ENCODE assay signal across 26 cellular contexts in genomic region chr4:184234155-184234554, GRCh38. TPM values are rescaled to one million over a fixed set of nuclear protein-coding genes. Genes with fewer than 3 reads are reported as not detected.
"Had no signal": no experiment of that assay in that cellular context is flagged by ENCODE, and none has a peak within 500 bp of the region (broad histone marks: within the 10 kb centered on the region; RNA-seq: fewer than 3 reads in every experiment).

No MANE protein-coding gene starts in this region.

- H3K9me3 Mint-ChIP-seq: activated CD4-positive, alpha-beta memory T cell treated with anti-CD3 and anti-CD28 coated beads for 36 hours; effector memory CD8-positive, alpha-beta T cell had no signal

- H3K36me3 Mint-ChIP-seq: activated CD4-positive, alpha-beta memory T cell treated with anti-CD3 and anti-CD28 coated beads for 36 hours had no signal

- H3K4me1 ChIP-seq: right atrium auricular region, tibial nerve had no signal

- H3K4me3 Mint-ChIP-seq: activated CD4-positive, alpha-beta memory T cell treated with anti-CD3 and anti-CD28 coated beads for 36 hours; activated T-helper 17 cell treated with anti-CD3 and anti-CD28 coated beads, Interleukin-2, amount 50 U/mL, for 72 hours; effector memory CD8-positive, alpha-beta T cell had no signal

- ATAC-seq: activated T-helper 17 cell treated with anti-CD3 and anti-CD28 coated beads, Interleukin-2, amount 50 U/mL, for 72 hours; effector memory CD8-positive, alpha-beta T cell; left cardiac atrium had no signal

- H3K27ac ChIP-seq: right atrium auricular region, spleen, tibial nerve, VCaP had no signal

- DNase-seq: activated CD4-positive, alpha-beta memory T cell treated with anti-CD3 and anti-CD28 coated beads for 36 hours; activated CD4-positive, alpha-beta T cell treated with anti-CD3 and anti-CD28 coated beads for 48 hours; activated CD8-positive, alpha-beta memory T cell treated with anti-CD3 and anti-CD28 coated beads, Interleukin-2, amount 50 U/mL, for 4 hours; activated gamma-delta T cell treated with Interleukin-2 at 50 U/mL for 16 hours; activated naive CD4-positive, alpha-beta T cell treated with anti-CD3 and anti-CD28 coated beads, Interleukin-2, amount 50 U/mL, for 16 hours; activated T-cell treated with anti-CD3 and anti-CD28 coated beads, Interleukin-2, amount 50 U/mL, for 1 hour; amniotic stem cell; caudate nucleus; cortex of kidney; effector memory CD8-positive, alpha-beta T cell; foreskin fibroblast; head of caudate nucleus; hippocampal formation; left cardiac atrium; mammary epithelial cell; spleen; stimulated activated naive CD4-positive, alpha-beta T cell treated with Interleukin-2 at 50 U/mL for 16 hours; T-helper 1 cell had no signal

- H3K27ac Mint-ChIP-seq: activated CD4-positive, alpha-beta memory T cell treated with anti-CD3 and anti-CD28 coated beads for 36 hours had no signal

- H3K27me3 Mint-ChIP-seq: activated CD4-positive, alpha-beta memory T cell treated with anti-CD3 and anti-CD28 coated beads for 36 hours; activated T-helper 17 cell treated with anti-CD3 and anti-CD28 coated beads, Interleukin-2, amount 50 U/mL, for 72 hours had no signal

- H3K27me3 ChIP-seq: right atrium auricular region, tibial nerve had no signal

- H3K36me3 ChIP-seq: right atrium auricular region, spleen, tibial nerve had no signal

- H3K9me3 ChIP-seq: right atrium auricular region, spleen, tibial nerve had no signal

- H3K4me3 ChIP-seq: right atrium auricular region, spleen, tibial nerve had no signal

RNA-seq across cellular contexts. Expression of gene ENPP6, which starts 16.5 kb away (rescaled TPM):
- total RNA-seq: chondrocyte, endothelial cell of umbilical vein, pulmonary artery endothelial cell, right atrium auricular region had no signal
- polyA plus RNA-seq: endothelial cell of umbilical vein, keratinocyte had no signal
